Comparison of ENCODE assay signal across 8 cellular contexts in genomic region chr20:41078329-41078728, GRCh38. TPM values are rescaled to one million over a fixed set of nuclear protein-coding genes. Genes with fewer than 3 reads are reported as not detected.
DNase-seq lines count a peak whose midpoint lies in the region; ATAC-seq and TF ChIP-seq lines count a peak whose summit lies in the region.

No MANE protein-coding gene starts in this region.

- H3K27ac ChIP-seq in CD8-positive, alpha-beta T cell (ENCODE audit: low read depth, low read length), result no peak overlapping the region
- peak overlapping the region in 2 of 4 donors; percentile 2 to 8 for H3K27ac ChIP-seq in transverse colon

- no peak for TF ChIP-seq POLR2A in transverse colon (IDR thresholded peaks at IDR 0.05)

- no peak for TF ChIP-seq EP300 in transverse colon (IDR thresholded peaks at IDR 0.05; ENCODE audit: low read depth)

- H3K9me3 Mint-ChIP-seq in CD8-positive, alpha-beta T cell, result no peaks in the 10 kb centered on the region
- H3K9me3 Mint-ChIP-seq in activated T-helper 17 cell treated with anti-CD3 and anti-CD28 coated beads, Interleukin-2, amount 50 U/mL, for 72 hours, result no peaks in the 10 kb centered on the region
- no peaks in the 10 kb centered on the region for H3K9me3 Mint-ChIP-seq in immature natural killer cell

- no peak for DNase-seq in CD8-positive, alpha-beta T cell
- DNase-seq in HT-29 (ENCODE audit: low spot score), result peak; percentile 84
- DNase-seq in immature natural killer cell, result peak in 2 of 3 donors; percentile 3 to 6
- no peak for DNase-seq in transverse colon
- no peak for DNase-seq in cerebellum (ENCODE audit: low spot score)
- DNase-seq in stimulated activated CD4-positive, alpha-beta T cell treated with anti-CD3 and anti-CD28 coated beads, Interleukin-4, amount 100 ng/mL, for 4 hours, result no peak

- POLR2A ChIA-PET in CD8-positive, alpha-beta T cell (lab: Charles Lee), result no interaction called here

- no peaks in the 10 kb centered on the region for H3K27me3 Mint-ChIP-seq in CD8-positive, alpha-beta T cell (ENCODE audit: low read depth)
- H3K27me3 Mint-ChIP-seq in activated T-helper 17 cell treated with anti-CD3 and anti-CD28 coated beads, Interleukin-2, amount 50 U/mL, for 72 hours, result no peaks in the 10 kb centered on the region
- H3K27me3 Mint-ChIP-seq in immature natural killer cell (ENCODE audit: low read depth in 3 of 3), result no peaks in the 10 kb centered on the region

- peaks cover 74% of the 10 kb centered on the region for H3K36me3 Mint-ChIP-seq in CD8-positive, alpha-beta T cell
- peaks cover 89% of the 10 kb centered on the region for H3K36me3 Mint-ChIP-seq in activated T-helper 17 cell treated with anti-CD3 and anti-CD28 coated beads, Interleukin-2, amount 50 U/mL, for 72 hours (ENCODE audit: low read depth)
- peaks cover 12 to 32% (median 27%) of the 10 kb centered on the region in 3 donors for H3K36me3 Mint-ChIP-seq in immature natural killer cell

- H3K4me3 ChIP-seq in CD8-positive, alpha-beta T cell (ENCODE audit: low read depth, low read length), result no peak overlapping the region
- H3K4me3 ChIP-seq in transverse colon, result no peak overlapping the region

- peaks cover 17% of the 10 kb centered on the region for H3K36me3 ChIP-seq in CD8-positive, alpha-beta T cell (ENCODE audit: insufficient read depth, low read length)
- H3K36me3 ChIP-seq in transverse colon, result peaks cover 0 to 55% (median 8%) of the 10 kb centered on the region in 4 donors

- peak overlapping the region; percentile 43 for H3K4me3 Mint-ChIP-seq in CD8-positive, alpha-beta T cell
- peak overlapping the region; percentile 16 for H3K4me3 Mint-ChIP-seq in activated T-helper 17 cell treated with anti-CD3 and anti-CD28 coated beads, Interleukin-2, amount 50 U/mL, for 72 hours
- peak overlapping the region in 2 of 5 donors; percentile 6 to 38 for H3K4me3 Mint-ChIP-seq in immature natural killer cell

- CTCF ChIA-PET in CD8-positive, alpha-beta T cell (lab: Charles Lee), result interaction anchor here (1.3 to 2.4 kb wide), 4 partner anchors 12 to 110 kb away, joined by 4 to 14 read pairs (median 7); no protein-coding TSS in a partner anchor

- in situ Hi-C loops in transverse colon (cut with MboI; ENCODE audit: low pct_ligation_motif_present in 1 of 4, low pct_unique_long_range_greater_than_20kb in 1 of 4, low sequenced_read_pairs in 3 of 4), result no loop called here

- intact Hi-C loops in CD8-positive, alpha-beta T cell (cut with DNase I, micrococcal nuclease), result loop anchor here (1.0 to 5.0 kb wide), 3 partner anchors 51 to 110 kb away; partner anchors contain the start of gene TOP1 (in 1 of the 2)
- intact Hi-C loops in transverse colon (cut with DNase I; ENCODE audit: low total_unique reads), result no loop called here

- H3K27me3 ChIP-seq in CD8-positive, alpha-beta T cell (ENCODE audit: insufficient read depth, low read length), result no peaks in the 10 kb centered on the region
- no peaks in the 10 kb centered on the region for H3K27me3 ChIP-seq in transverse colon

- peaks cover 65% of the 10 kb centered on the region for H3K4me1 Mint-ChIP-seq in CD8-positive, alpha-beta T cell (ENCODE audit: low read depth)
- peaks cover 44% of the 10 kb centered on the region for H3K4me1 Mint-ChIP-seq in activated T-helper 17 cell treated with anti-CD3 and anti-CD28 coated beads, Interleukin-2, amount 50 U/mL, for 72 hours
- peaks cover 45 to 68% of the 10 kb centered on the region in 2 donors for H3K4me1 Mint-ChIP-seq in immature natural killer cell

- H3K9me3 ChIP-seq in CD8-positive, alpha-beta T cell (ENCODE audit: low read length), result no peaks in the 10 kb centered on the region
- H3K9me3 ChIP-seq in transverse colon, result no peaks in the 10 kb centered on the region

- H3K4me1 ChIP-seq in CD8-positive, alpha-beta T cell (ENCODE audit: insufficient read depth, low read length), result peaks cover 28% of the 10 kb centered on the region
- H3K4me1 ChIP-seq in transverse colon, result peaks cover 9 to 56% (median 19%) of the 10 kb centered on the region in 4 donors

- no peak for TF ChIP-seq CTCF in CD8-positive, alpha-beta T cell (IDR thresholded peaks at IDR 0.05)
- peak; percentile 29 to 45 (median 45) for TF ChIP-seq CTCF in transverse colon (IDR thresholded peaks at IDR 0.05)

- peak overlapping the region; percentile 71 for H3K27ac Mint-ChIP-seq in CD8-positive, alpha-beta T cell
- peak overlapping the region; percentile 79 for H3K27ac Mint-ChIP-seq in activated T-helper 17 cell treated with anti-CD3 and anti-CD28 coated beads, Interleukin-2, amount 50 U/mL, for 72 hours
- H3K27ac Mint-ChIP-seq in immature natural killer cell, result peak overlapping the region in 5 of 6 donors; percentile 2 to 57 (median 12)

- peak; percentile 46 for ATAC-seq in CD8-positive, alpha-beta T cell
- ATAC-seq in activated T-helper 17 cell treated with anti-CD3 and anti-CD28 coated beads, Interleukin-2, amount 50 U/mL, for 72 hours (replicated peaks), result no peak
- no peak for ATAC-seq in GM18858 (IDR thresholded peaks at IDR 0.05; ENCODE audit: unreplicated experiment)

RNA-seq across cellular contexts. Expression of gene TOP1, which starts 49.7 kb away (rescaled TPM):
- 10 to 100 TPM; 58.5 to 61.1 TPM for total RNA-seq in CD8-positive, alpha-beta T cell
- total RNA-seq in HT-29 (2014; rRNA removed; shearing (Covaris generic)), result 14.9 and 17.2 TPM in 2 replicates
- total RNA-seq in activated T-helper 17 cell treated with anti-CD3 and anti-CD28 coated beads, Interleukin-2, amount 50 U/mL, for 72 hours, result 10 to 100 TPM; 62.4 to 82.8 TPM
- polyA plus RNA-seq in immature natural killer cell, result 10 to 100 TPM in 1 of 3 donors, 1 to 10 TPM in 2; 5.0 to 16.0 (median 5.3) TPM
- total RNA-seq in transverse colon (10 to 100 TPM; 29.6 to 52.3 (median 36.9) TPM), cerebellum (19.4 TPM)

RNA-seq across cellular contexts. Expression of gene PLCG1, which starts 59.0 kb away (rescaled TPM):
- total RNA-seq in CD8-positive, alpha-beta T cell, result 100 to 1,000 TPM; 335 to 366 TPM
- total RNA-seq in HT-29 (2014; rRNA removed; shearing (Covaris generic)), result 22.3 and 63.2 TPM in 2 replicates
- total RNA-seq in activated T-helper 17 cell treated with anti-CD3 and anti-CD28 coated beads, Interleukin-2, amount 50 U/mL, for 72 hours, result 100 to 1,000 TPM; 184 to 628 TPM
- 10 to 100 TPM in 1 of 3 donors, 1 to 10 TPM in 2; 3.2 to 31.4 (median 7.5) TPM for polyA plus RNA-seq in immature natural killer cell
- total RNA-seq in transverse colon (100 to 1,000 TPM in 3 of 4 donors, 10 to 100 TPM in 1; 82.7 to 377 (median 155) TPM), cerebellum (131 TPM)

Comparison
In these comparisons a context has a peak if more than half of its experiments do, and no peak if none do; other contexts are left out.
1. DNase-seq: peak in HT-29 (single experiment) and immature natural killer cell (2 of 3); none in CD8-positive, alpha-beta T cell (0 of 7), transverse colon (single experiment), cerebellum (single experiment) and stimulated activated CD4-positive, alpha-beta T cell treated with anti-CD3 and anti-CD28 coated beads, Interleukin-4, amount 100 ng/mL, for 4 hours (0 of 2).
2. H3K27ac Mint-ChIP-seq: peak in every context shown above with its lines; median percentile 79 in activated T-helper 17 cell treated with anti-CD3 and anti-CD28 coated beads, Interleukin-2, amount 50 U/mL, for 72 hours; 71 in CD8-positive, alpha-beta T cell; 12 in immature natural killer cell.